ENCODE assay signal across 16 cellular contexts in the genomic region with DNA sequence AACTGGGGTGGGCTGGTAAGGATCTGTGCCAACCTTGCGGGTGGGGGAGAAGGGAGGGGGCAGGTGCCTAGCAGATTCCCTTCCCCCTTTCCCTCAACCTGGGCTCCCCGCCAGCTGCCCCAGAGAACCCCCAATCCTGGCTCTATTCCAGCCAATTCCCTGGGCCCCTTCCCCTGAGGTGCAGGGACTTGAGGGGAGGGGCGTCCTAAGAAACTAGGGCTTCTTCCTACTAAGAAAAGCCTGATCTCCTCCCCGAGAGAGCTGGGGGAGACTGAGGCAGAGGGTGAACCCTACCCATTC. TPM values are rescaled to one million over a fixed set of nuclear protein-coding genes. Genes with fewer than 3 reads are reported as not detected.
DNase-seq lines count a peak whose midpoint lies in the region; ATAC-seq and TF ChIP-seq lines count a peak whose summit lies in the region.
"Had no signal": no experiment of that assay in that cellular context is flagged by ENCODE, and none has a peak within 500 bp of the region (broad histone marks: within the 10 kb centered on the region; RNA-seq: fewer than 3 reads in every experiment).

No MANE protein-coding gene starts in this region.

- H3K27me3 Mint-ChIP-seq in endodermal cell (ENCODE audit: insufficient read depth) (peaks cover 32% of the 10 kb centered on the region), progenitor cell of endocrine pancreas (peaks cover 21% of the 10 kb centered on the region)

- H4K20me1 ChIP-seq in Karpas-422 (ENCODE audit: insufficient read depth, low read depth, low read length), result 0 out of 2 replicates have a peak, but pooled peaks cover 3% of the 10 kb centered on the region

- H3K4me2 ChIP-seq in Karpas-422 (ENCODE audit: low read depth, low read length, poor library complexity, severe bottlenecking), result no peak overlapping the region

- H3K27ac Mint-ChIP-seq in endodermal cell (no peak overlapping the region), progenitor cell of endocrine pancreas (no peak overlapping the region)
- H3K27ac Mint-ChIP-seq: activated naive CD4-positive, alpha-beta T cell treated with anti-CD3 and anti-CD28 coated beads, Interleukin-2, amount 50 U/mL, for 72 hours; CD4-positive, CD25-positive, alpha-beta regulatory T cell had no signal

- peak overlapping the region; percentile 87 for H3K4me3 ChIP-seq in endodermal cell (ENCODE audit: low read length)
- no peak overlapping the region for H3K4me3 ChIP-seq in Karpas-422 (ENCODE audit: low read length)
- H3K4me3 ChIP-seq: transverse colon had no signal

- no peak for ATAC-seq in GM19397 (IDR thresholded peaks at IDR 0.05; ENCODE audit: unreplicated experiment)
- ATAC-seq: activated naive CD4-positive, alpha-beta T cell treated with anti-CD3 and anti-CD28 coated beads, Interleukin-2, amount 50 U/mL, for 72 hours had no signal

- no peak overlapping the region for H2AFZ ChIP-seq in Karpas-422 (ENCODE audit: low read length)

- no peak overlapping the region for H3K9ac ChIP-seq in endodermal cell (ENCODE audit: extremely low read depth, low read length, poor library complexity, severe bottlenecking)
- no peak overlapping the region for H3K9ac ChIP-seq in Karpas-422 (ENCODE audit: low read length)

- H3K9me3 Mint-ChIP-seq in endodermal cell (no peaks in the 10 kb centered on the region), progenitor cell of endocrine pancreas (ENCODE audit: low read depth) (no peaks in the 10 kb centered on the region)
- H3K9me3 Mint-ChIP-seq: activated naive CD4-positive, alpha-beta T cell treated with anti-CD3 and anti-CD28 coated beads, Interleukin-2, amount 50 U/mL, for 72 hours had no signal

- H3K27me3 ChIP-seq in endodermal cell (ENCODE audit: control insufficient read depth, insufficient read depth, low read length, poor library complexity, severe bottlenecking), result peaks cover 5% of the 10 kb centered on the region
- no peaks in the 10 kb centered on the region for H3K27me3 ChIP-seq in Karpas-422 (ENCODE audit: low read length)

- H3K4me1 Mint-ChIP-seq in endodermal cell, result peaks cover 16% of the 10 kb centered on the region
- H3K4me1 Mint-ChIP-seq in progenitor cell of endocrine pancreas (ENCODE audit: low read depth), result peaks cover 15% of the 10 kb centered on the region

- no peaks in the 10 kb centered on the region for H3K9me2 ChIP-seq in Karpas-422 (replicated peaks; ENCODE audit: insufficient read depth, low read length)

- WGBS in endodermal cell (ENCODE audit: insufficient coverage in 1 of 2, insufficient read length in 1 of 2), 2 experiments, result 94% methylated on average over 4 of the region's 4 CpGs; no CpG with 5 or more reads in 1 of the 2 experiments

- H3K4me1 ChIP-seq in endodermal cell (ENCODE audit: control insufficient read depth, insufficient read depth, low read length) (peaks cover 20% of the 10 kb centered on the region), Karpas-422 (ENCODE audit: low read length) (peaks cover 22% of the 10 kb centered on the region)

- peaks cover 12% of the 10 kb centered on the region for H3K36me3 Mint-ChIP-seq in endodermal cell (ENCODE audit: low read depth)
- H3K36me3 Mint-ChIP-seq in progenitor cell of endocrine pancreas (ENCODE audit: insufficient read depth), result no peaks in the 10 kb centered on the region
- H3K36me3 Mint-ChIP-seq: activated naive CD4-positive, alpha-beta T cell treated with anti-CD3 and anti-CD28 coated beads, Interleukin-2, amount 50 U/mL, for 72 hours; CD4-positive, CD25-positive, alpha-beta regulatory T cell had no signal

- H3K4me3 Mint-ChIP-seq in endodermal cell, result peak overlapping the region; percentile 73
- peak overlapping the region; percentile 58 for H3K4me3 Mint-ChIP-seq in progenitor cell of endocrine pancreas (ENCODE audit: low read depth)

- H3K36me3 ChIP-seq in endodermal cell (ENCODE audit: control insufficient read depth, insufficient read depth, low read length) (peaks cover 23% of the 10 kb centered on the region), Karpas-422 (ENCODE audit: insufficient read depth, low read length) (no peaks in the 10 kb centered on the region)
- H3K36me3 ChIP-seq: transverse colon had no signal

- H3K9me3 ChIP-seq in endodermal cell (ENCODE audit: control insufficient read depth, low read length) (no peaks in the 10 kb centered on the region), Karpas-422 (ENCODE audit: low read length) (no peaks in the 10 kb centered on the region)
- H3K9me3 ChIP-seq: transverse colon had no signal

- TF ChIP-seq CTCF in endodermal cell (conservative IDR thresholded peaks at IDR 0.05) (no peak), progenitor cell of endocrine pancreas (IDR thresholded peaks at IDR 0.05; ENCODE audit: unreplicated experiment) (no peak)

- H3K79me2 ChIP-seq in Karpas-422 (ENCODE audit: low read length), result no peaks in the 10 kb centered on the region

- DNase-seq in NCI-H1092 treated with DMSO at 0.1 percent for 48 hours (lab: John Stamatoyannopoulos, UW) (peak; percentile 20), NCI-H1092 (lab: John Stamatoyannopoulos, UW) (no peak), NCI-H1105 treated with DMSO at 0.1 percent for 48 hours (lab: John Stamatoyannopoulos, UW) (peak; percentile 55), endodermal cell (no peak), progenitor cell of endocrine pancreas (ENCODE audit: low spot score, unreplicated experiment) (no peak), Karpas-422 (no peak), SHP77 treated with DMSO at 0.1 percent for 48 hours (lab: John Stamatoyannopoulos, UW) (no peak)
- DNase-seq: activated CD4-positive, alpha-beta T cell treated with anti-CD3 and anti-CD28 coated beads, Interleukin-2, amount 50 U/mL, for 1 hour; CD4-positive, CD25-positive, alpha-beta regulatory T cell; NCI-H1417 treated with DMSO at 0.1 percent for 48 hours; NCI-H510A treated with DMSO at 0.1 percent for 48 hours; stimulated activated naive CD4-positive, alpha-beta T cell; transverse colon had no signal

- H3K27ac ChIP-seq in endodermal cell (ENCODE audit: low read depth, low read length) (no peak overlapping the region), Karpas-422 (ENCODE audit: low read length) (no peak overlapping the region)
- H3K27ac ChIP-seq: transverse colon had no signal

RNA-seq across cellular contexts. Expression of a gene that starts 1.6 kb away (rescaled TPM):
- 10 to 100 TPM; 45.7 to 51.9 TPM for total RNA-seq in endodermal cell
- polyA plus RNA-seq in endodermal cell (2013, experiment 1 of 2), result 48.1 TPM
- polyA plus RNA-seq in endodermal cell (2013, experiment 2 of 2), result 43.2 TPM
- total RNA-seq in progenitor cell of endocrine pancreas, result 39.9 and 42.5 TPM in 2 replicates
- total RNA-seq in Karpas-422 (2014; rRNA removed; shearing (Covaris generic); ENCODE audit: low replicate concordance), result 0.40 and 1.2 TPM in 2 replicates

RNA-seq across cellular contexts. Expression of a gene that starts 16.9 kb away (rescaled TPM):
- total RNA-seq in endodermal cell, result 100 to 1,000 TPM; 178 to 205 TPM
- polyA plus RNA-seq in endodermal cell (2013, experiment 1 of 2), result 96.8 TPM
- 86.7 TPM for polyA plus RNA-seq in endodermal cell (2013, experiment 2 of 2)
- total RNA-seq in progenitor cell of endocrine pancreas, result 97.9 and 99.7 TPM in 2 replicates
- 194 and 327 TPM in 2 replicates for total RNA-seq in Karpas-422 (2014; rRNA removed; shearing (Covaris generic); ENCODE audit: low replicate concordance)

RNA-seq across cellular contexts. Expression of a gene that starts 27.4 kb away (rescaled TPM):
- total RNA-seq in endodermal cell, result 1 to 10 TPM; 5.2 to 8.5 TPM
- 12.8 TPM for polyA plus RNA-seq in endodermal cell (2013, experiment 1 of 2)
- polyA plus RNA-seq in endodermal cell (2013, experiment 2 of 2), result 10.6 TPM
- total RNA-seq in progenitor cell of endocrine pancreas, result 1.2 and 2.6 TPM in 2 replicates
- total RNA-seq in Karpas-422 (2014; rRNA removed; shearing (Covaris generic); ENCODE audit: low replicate concordance), result 0.07 and 0.26 TPM in 2 replicates
- total RNA-seq: bronchial epithelial cell had no signal
- polyA plus RNA-seq: CD4-positive, CD25-positive, alpha-beta regulatory T cell had no signal

RNA-seq across cellular contexts. Expression of a gene that starts 37.4 kb away (rescaled TPM):
- total RNA-seq in endodermal cell, result 100 to 1,000 TPM; 191 to 201 TPM
- 87.4 TPM for polyA plus RNA-seq in endodermal cell (2013, experiment 1 of 2)
- 82.3 TPM for polyA plus RNA-seq in endodermal cell (2013, experiment 2 of 2)
- 129 and 139 TPM in 2 replicates for total RNA-seq in progenitor cell of endocrine pancreas
- total RNA-seq in Karpas-422 (2014; rRNA removed; shearing (Covaris generic); ENCODE audit: low replicate concordance), result 78.7 and 163 TPM in 2 replicates

RNA-seq across cellular contexts. Expression of a gene that starts 53.6 kb away (rescaled TPM):
- total RNA-seq in endodermal cell (1 to 10 TPM; 1.0 to 2.1 TPM), progenitor cell of endocrine pancreas (8.4 and 9.3 TPM in 2 replicates)
- 21.7 TPM for polyA plus RNA-seq in endodermal cell (2013, experiment 1 of 2)
- 15.4 TPM for polyA plus RNA-seq in endodermal cell (2013, experiment 2 of 2)
- 1.5 and 2.3 TPM in 2 replicates for total RNA-seq in Karpas-422 (2014; rRNA removed; shearing (Covaris generic); ENCODE audit: low replicate concordance)

Comparison
In these comparisons a context has a peak if more than half of its experiments do, and no peak if none do; other contexts are left out.
1. DNase-seq: peak in NCI-H1092 treated with DMSO at 0.1 percent for 48 hours (single experiment) and NCI-H1105 treated with DMSO at 0.1 percent for 48 hours (single experiment); none in NCI-H1092 (single experiment), endodermal cell (single experiment), progenitor cell of endocrine pancreas (single experiment), Karpas-422 (single experiment) and SHP77 treated with DMSO at 0.1 percent for 48 hours (single experiment).
2. RNA of a gene that starts 1.6 kb away (total RNA-seq): 45.7 to 51.9 TPM in endodermal cell and 39.9 to 42.5 TPM in progenitor cell of endocrine pancreas; 0.40 to 1.2 TPM in Karpas-422; every median in the first group is over 10 times any median in the second.